In the genomic region with DNA sequence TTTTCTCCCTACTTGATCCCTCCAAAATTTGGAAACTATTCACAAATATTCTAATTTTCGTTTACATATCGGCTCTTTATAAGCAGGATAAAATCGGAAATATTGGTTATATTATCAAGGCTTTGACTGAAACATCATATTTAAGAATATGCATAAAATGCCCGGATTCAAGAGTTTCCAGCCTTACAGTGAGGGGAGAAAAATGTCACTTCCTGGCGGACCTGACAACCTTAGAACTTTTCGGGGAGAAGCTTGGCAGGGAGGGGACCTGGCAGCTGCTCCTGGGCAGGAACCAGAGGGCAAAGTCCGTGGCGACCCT, we compare ENCODE assay signal across 8 cellular contexts. TPM values are rescaled to one million over a fixed set of nuclear protein-coding genes. Genes with fewer than 3 reads are reported as not detected.
DNase-seq lines count a peak whose midpoint lies in the region; ATAC-seq and TF ChIP-seq lines count a peak whose summit lies in the region.

No MANE protein-coding gene starts in this region.

- peak overlapping the region; percentile 62 for H3K4me3 ChIP-seq in PC-9
- H3K4me3 ChIP-seq in esophagus squamous epithelium = peak overlapping the region; percentile 46 to 73 (median 60)
- H3K4me3 ChIP-seq in skeletal muscle cell (ENCODE audit: low read depth, low read length) = peak overlapping the region; percentile 54

- ATAC-seq in HG02763 (IDR thresholded peaks at IDR 0.05; ENCODE audit: unreplicated experiment) (no peak), HG03097 (IDR thresholded peaks at IDR 0.05; ENCODE audit: low FRiP score, unreplicated experiment) (no peak)

- no peaks in the 10 kb centered on the region for H3K9me2 ChIP-seq in PC-9 (ENCODE audit: insufficient read depth)

- 2 to 28% methylated on average over 6 to 8 of the region's 8 CpGs for WGBS in esophagus squamous epithelium, 2 donors

- POLR2A ChIA-PET in PC-9 (lab: Charles Lee; ENCODE audit: unreplicated experiment) = no interaction called here

- CTCF ChIA-PET in PC-9 (lab: Charles Lee) = interaction anchor here (0.6 to 0.7 kb wide), 3 partner anchors 60 to 185 kb away, joined by 3 read pairs; partner anchors contain the start of gene PDLIM1

- TSS peak; percentile 86 for BruUV-seq in PC-9 (replicated peaks; lab: Mats Ljungman, UMichigan)

- no peaks in the 10 kb centered on the region for H3F3A ChIP-seq in PC-9 (ENCODE audit: insufficient read depth, low read depth)

- peaks cover 9% of the 10 kb centered on the region for H3K4me1 Mint-ChIP-seq in activated CD4-positive, alpha-beta T cell treated with anti-CD3 and anti-CD28 coated beads, Interleukin-2, amount 10 ng/mL, durations not matched to agents 24 days and 14 days

- no peaks in the 10 kb centered on the region for H3K79me2 ChIP-seq in PC-9 (ENCODE audit: low read depth)

- no peaks in the 10 kb centered on the region for H3K9me3 Mint-ChIP-seq in activated CD4-positive, alpha-beta T cell treated with anti-CD3 and anti-CD28 coated beads, Interleukin-2, amount 10 ng/mL, durations not matched to agents 24 days and 14 days

- H4K20me1 ChIP-seq in PC-9 (ENCODE audit: insufficient read depth) = no peaks in the 10 kb centered on the region

- H3K36me3 Mint-ChIP-seq in activated CD4-positive, alpha-beta T cell treated with anti-CD3 and anti-CD28 coated beads, Interleukin-2, amount 10 ng/mL, durations not matched to agents 24 days and 14 days (ENCODE audit: low read depth) = no peaks in the 10 kb centered on the region

- H3K4me3 Mint-ChIP-seq in activated CD4-positive, alpha-beta T cell treated with anti-CD3 and anti-CD28 coated beads, Interleukin-2, amount 10 ng/mL, durations not matched to agents 24 days and 14 days = peak overlapping the region; percentile 85

- H3K4me1 ChIP-seq in PC-9 (replicated peaks; ENCODE audit: insufficient read depth) (no peaks in the 10 kb centered on the region), esophagus squamous epithelium (peaks cover 0 to 15% (median 3%) of the 10 kb centered on the region in 3 donors)

- H3K9me3 ChIP-seq in PC-9 (ENCODE audit: insufficient read depth, low read depth) (no peaks in the 10 kb centered on the region), esophagus squamous epithelium (no peaks in the 10 kb centered on the region)

- peak overlapping the region; percentile 88 for H2AFZ ChIP-seq in PC-9

- H3K27ac Mint-ChIP-seq in activated CD4-positive, alpha-beta T cell treated with anti-CD3 and anti-CD28 coated beads, Interleukin-2, amount 10 ng/mL, durations not matched to agents 24 days and 14 days = no peak overlapping the region

- H3K27me3 ChIP-seq in PC-9 (ENCODE audit: insufficient read depth, low read depth) = no peaks in the 10 kb centered on the region
- no peaks in the 10 kb centered on the region for H3K27me3 ChIP-seq in esophagus squamous epithelium

- intact Hi-C loops in activated CD4-positive, alpha-beta T cell treated with anti-CD3 and anti-CD28 coated beads, Interleukin-2, amount 10 ng/mL, durations not matched to agents 24 days and 14 days (cut with micrococcal nuclease) = loop anchor here (1.0 to 10.0 kb wide), 3 partner anchors 48 to 180 kb away; no protein-coding TSS in a partner anchor
- intact Hi-C loops in PC-9 (cut with micrococcal nuclease; ENCODE audit: unreplicated experiment) (loop anchor here (1.0 to 10.0 kb wide), 4 partner anchors 48 to 551 kb away; no protein-coding TSS in a partner anchor), esophagus squamous epithelium (cut with DNase I) (loop anchor here (10.0 kb wide), 1 partner anchor 182 kb away; no protein-coding TSS in a partner anchor)

- DNase-seq in activated CD4-positive, alpha-beta T cell treated with anti-CD3 and anti-CD28 coated beads, Interleukin-2, amount 10 ng/mL, durations not matched to agents 24 days and 14 days = no peak
- no peak for DNase-seq in activated CD4-positive, alpha-beta T cell treated with anti-CD3 and anti-CD28 coated beads for 4 hours
- DNase-seq in PC-9 = no peak
- no peak for DNase-seq in esophagus squamous epithelium (lab: John Stamatoyannopoulos, UW)
- no peak for DNase-seq in skeletal muscle cell (ENCODE audit: low read depth)
- no peak for DNase-seq in iPS-NIHi11 (ENCODE audit: low spot score)

- peak overlapping the region; percentile 93 for H3K4me2 ChIP-seq in PC-9

- H3K27ac ChIP-seq in PC-9 (0 out of 2 replicates have a peak overlapping the region, but pooled peaks have one; percentile 26), esophagus squamous epithelium (peak overlapping the region; percentile 71 to 85 (median 78))

- TF ChIP-seq CTCF in PC-9 (conservative IDR thresholded peaks at IDR 0.05) (no peak), esophagus squamous epithelium (IDR thresholded peaks at IDR 0.05) (no peak)

- TF ChIP-seq POLR2A in esophagus squamous epithelium (IDR thresholded peaks at IDR 0.05) = no peak

- H3K27me3 Mint-ChIP-seq in activated CD4-positive, alpha-beta T cell treated with anti-CD3 and anti-CD28 coated beads, Interleukin-2, amount 10 ng/mL, durations not matched to agents 24 days and 14 days = peaks cover 50% of the 10 kb centered on the region

- H3K36me3 ChIP-seq in PC-9 (ENCODE audit: low read depth) (no peaks in the 10 kb centered on the region), esophagus squamous epithelium (no peaks in the 10 kb centered on the region)

RNA-seq across cellular contexts. Expression of gene ACSM6, which starts 10.9 kb away (rescaled TPM):
- total RNA-seq in activated CD4-positive, alpha-beta T cell treated with anti-CD3 and anti-CD28 coated beads, Interleukin-2, amount 10 ng/mL, durations not matched to agents 24 days and 14 days = not detected in 2 replicates
- total RNA-seq in PC-9 (2021) (not detected in 2 replicates), esophagus squamous epithelium (not detected)
